In genomic region chr13:45811891-45812583, GRCh38 we compare ENCODE assay signal across 19 cellular contexts. TPM values are rescaled to one million over a fixed set of nuclear protein-coding genes. Genes with fewer than 3 reads are reported as not detected.
DNase-seq lines count a peak whose midpoint lies in the region; ATAC-seq, FAIRE-seq and TF ChIP-seq lines count a peak whose summit lies in the region.
"Had no signal": no experiment of that assay in that cellular context is flagged by ENCODE, and none has a peak within 500 bp of the region (broad histone marks: within the 10 kb centered on the region; RNA-seq: fewer than 3 reads in every experiment).

No MANE protein-coding gene starts in this region.

- no peaks in the 10 kb centered on the region for H3K79me2 ChIP-seq in HCT116 (ENCODE audit: insufficient read depth, low read length)

- no peaks in the 10 kb centered on the region for H3K4me1 ChIP-seq in HCT116 (ENCODE audit: control insufficient read depth in 1 of 2, insufficient read depth in 2 of 2, low read length in 2 of 2)
- H3K4me1 ChIP-seq: BLaER1 had no signal

- no peak overlapping the region for H3K9ac ChIP-seq in HCT116 (ENCODE audit: low read length)
- H3K9ac ChIP-seq: BLaER1 had no signal

- H3K27ac ChIP-seq in HCT116 (ENCODE audit: low read depth, low read length), result no peak overlapping the region
- H3K27ac ChIP-seq: BLaER1 had no signal

- FAIRE-seq in bronchial epithelial cell (lab: Jason Lieb, UNC), result peak; percentile 18
- FAIRE-seq: HepG2 had no signal

- H3K36me3 ChIP-seq in HCT116 (ENCODE audit: control insufficient read depth in 1 of 2, insufficient read depth in 2 of 2, low read length in 2 of 2), result no peaks in the 10 kb centered on the region
- no peaks in the 10 kb centered on the region for H3K36me3 ChIP-seq in bronchial epithelial cell (ENCODE audit: control insufficient read depth, insufficient read depth, low read length)
- H3K36me3 ChIP-seq: BLaER1 had no signal

- CTCF ChIA-PET in HCT116 (lab: Charles Lee), result no interaction called here

- no peaks in the 10 kb centered on the region for H3K27me3 ChIP-seq in HCT116 (ENCODE audit: insufficient read depth, low read length)
- H3K27me3 ChIP-seq in bronchial epithelial cell (ENCODE audit: control insufficient read depth, insufficient read depth, low read length), result no peaks in the 10 kb centered on the region
- H3K27me3 ChIP-seq: BLaER1 had no signal

- H3K4me3 ChIP-seq in HCT116 (replicated peaks in 1 of 2; ENCODE audit: low read depth in 1 of 2, low read length in 2 of 2) (no peak overlapping the region), bronchial epithelial cell (ENCODE audit: low read depth, low read length) (no peak overlapping the region)
- H3K4me3 ChIP-seq: BLaER1 had no signal

- no peaks in the 10 kb centered on the region for H3K9me3 ChIP-seq in HCT116 (ENCODE audit: control insufficient read depth in 1 of 2, insufficient read depth in 1 of 2, low read depth in 1 of 2, low read length in 2 of 2)
- H3K9me3 ChIP-seq: BLaER1 had no signal

- DNase-seq in HCT116 (ENCODE audit: low read depth, low spot score) (no peak), NCI-H82 treated with DMSO at 0.1 percent for 48 hours (lab: John Stamatoyannopoulos, UW; ENCODE audit: unreplicated experiment) (peak; percentile 17), bronchial epithelial cell (ENCODE audit: low read depth) (peak; percentile 65), omental fat pad (ENCODE audit: low spot score) (peak; percentile 25), posterior vena cava (ENCODE audit: low spot score) (no peak), HuH-7.5 (ENCODE audit: low spot score) (no peak), mesenteric fat pad (ENCODE audit: low spot score) (no peak)
- DNase-seq: CD8-positive, alpha-beta memory T cell; DMS 273 treated with DMSO at 0.1 percent for 48 hours; H9; Karpas-422; NCI-H187 treated with DMSO at 0.1 percent for 48 hours; NCI-H2171 treated with DMSO at 0.1 percent for 48 hours; NCI-H510A treated with DMSO at 0.1 percent for 48 hours; NK-92 treated with Interleukin-12 subunit alpha and Interleukin-12 subunit beta, amount 100 ng/mL, for 24 hours; OCI-M1; SHP77 had no signal

- RAD21 ChIA-PET in HCT116 (lab: Charles Lee; ENCODE audit: low non-redundant PET in 1 of 2, low total read pairs in 2 of 2, uncharacterized antibody in 2 of 2, unreplicated experiment in 2 of 2), result no interaction called here

- no TSS peak for BruUV-seq in HCT116 (replicated peaks; lab: Mats Ljungman, UMichigan)

- TF ChIP-seq POLR2A in HCT116 (IDR thresholded peaks at IDR 0.05; ENCODE audit: borderline replicate concordance, extremely low read depth, insufficient read depth, insufficient read length), result no peak

- H3K4me2 ChIP-seq in HCT116 (ENCODE audit: low read length), result no peak overlapping the region
- H3K4me2 ChIP-seq: BLaER1 had no signal

- no peak for TF ChIP-seq RAD21 in HCT116 (IDR thresholded peaks at IDR 0.05; ENCODE audit: low read depth)

- no peaks in the 10 kb centered on the region for H3K9me2 ChIP-seq in HCT116 (ENCODE audit: insufficient read depth)

- peak; percentile 21; the same call in 1 of the 2 replicates for ATAC-seq in HCT116
- peak; percentile 81 for ATAC-seq in omental fat pad (ENCODE audit: low FRiP score)
- ATAC-seq: HepG2 had no signal

- POLR2A ChIA-PET in HCT116 (lab: Charles Lee), result no interaction called here

- TF ChIP-seq CTCF in HCT116 (IDR thresholded peaks at IDR 0.05 in 2 of 3, conservative IDR thresholded peaks at IDR 0.05 in 1 of 3; ENCODE audit: borderline replicate concordance in 1 of 3, insufficient read depth in 1 of 3, low read depth in 2 of 3, low read length in 2 of 3), result no peak
- no peak for TF ChIP-seq CTCF in bronchial epithelial cell (IDR thresholded peaks at IDR 0.05; ENCODE audit: insufficient read depth, low read length, severe bottlenecking)
- TF ChIP-seq CTCF in omental fat pad (IDR thresholded peaks at IDR 0.05), result no peak

- intact Hi-C loops in HCT116 (cut with micrococcal nuclease), result loop anchor here (10.0 kb wide), 1 partner anchor 437 kb away; no protein-coding TSS in a partner anchor
- intact Hi-C loops in posterior vena cava (cut with DNase I), result no loop called here

- H2AFZ ChIP-seq in HCT116 (ENCODE audit: low read depth, low read length, poor library complexity, severe bottlenecking), result no peak overlapping the region

- no peaks in the 10 kb centered on the region for H4K20me1 ChIP-seq in HCT116 (ENCODE audit: insufficient read depth)
- H4K20me1 ChIP-seq: BLaER1 had no signal

TF ChIP-seq in HCT116, 20 proteins besides CTCF, POLR2A, EP300 and RAD21:
- TF ChIP-seq TCF7L2 (IDR thresholded peaks at IDR 0.05; ENCODE audit: borderline replicate concordance, extremely low read depth, insufficient read depth, insufficient read length) (peak; percentile 51), FOSL1 (IDR thresholded peaks at IDR 0.05; ENCODE audit: low read depth) (no peak)

RNA-seq across cellular contexts. Expression of gene SIAH3, which starts 39.5 kb away (rescaled TPM):
- total RNA-seq in HCT116 (2021; ENCODE audit: unreplicated experiment) (not detected), bronchial epithelial cell (not detected in 2 replicates), omental fat pad (under 1 TPM in 2 of 4 donors, not detected in 2; under 0.01 to 0.12 TPM), posterior vena cava (under 1 TPM in 1 of 2 donors, not detected in 1; 0.05 TPM), mesenteric fat pad (not detected)
- not detected in 2 replicates for polyA plus RNA-seq in HCT116 (2012)
- total RNA-seq: H9, HepG2 had no signal
- polyA plus RNA-seq: CD8-positive, alpha-beta memory T cell; HepG2 had no signal

Comparison
In these comparisons a context has a peak if more than half of its experiments do, and no peak if none do; other contexts are left out.
1. DNase-seq: peak in NCI-H82 treated with DMSO at 0.1 percent for 48 hours (single experiment), bronchial epithelial cell (single experiment) and omental fat pad (single experiment); none in HCT116 (single experiment), posterior vena cava (single experiment), HuH-7.5 (single experiment) and mesenteric fat pad (single experiment).